In the genomic region with DNA sequence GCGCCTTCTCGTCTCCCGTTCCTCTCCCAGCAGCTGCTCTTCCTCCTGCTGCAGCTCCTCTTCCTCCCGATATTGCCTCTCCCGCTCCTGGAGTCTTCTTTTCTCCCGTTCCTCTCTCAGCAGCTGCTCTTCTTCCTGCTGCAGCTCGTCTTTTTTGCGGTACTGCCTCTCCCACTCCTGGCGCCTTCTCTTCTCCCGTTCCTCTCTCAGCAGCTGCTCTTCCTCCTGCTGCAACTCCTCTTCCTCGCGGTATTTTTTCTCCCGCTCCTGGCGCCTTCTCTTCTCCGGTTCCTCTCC, we compare ENCODE assay signal across 9 cellular contexts. TPM values are rescaled to one million over a fixed set of nuclear protein-coding genes. Genes with fewer than 3 reads are reported as not detected.
DNase-seq lines count a peak whose midpoint lies in the region; ATAC-seq, FAIRE-seq and TF ChIP-seq lines count a peak whose summit lies in the region.
"Had no signal": no experiment of that assay in that cellular context is flagged by ENCODE, and none has a peak within 500 bp of the region (broad histone marks: within the 10 kb centered on the region; RNA-seq: fewer than 3 reads in every experiment).

No MANE protein-coding gene starts in this region.

- H3K4me1 ChIP-seq in SK-N-SH (ENCODE audit: control insufficient read depth in 1 of 2, insufficient read depth in 2 of 2, low read depth in 1 of 2, low read length in 1 of 2): peaks cover 0 to 12% of the 10 kb centered on the region in 2 experiments; a peak in 1 of 4 replicates
- H3K4me1 ChIP-seq in adipocyte (ENCODE audit: control insufficient read depth, insufficient read depth, low read length): peaks cover 38% of the 10 kb centered on the region
- H3K4me1 ChIP-seq in keratinocyte (ENCODE audit: control insufficient read depth, extremely low read depth, insufficient read depth, low read length): peaks cover 13% of the 10 kb centered on the region
- peaks cover 0 to 47% (median 34%) of the 10 kb centered on the region in 4 donors for H3K4me1 ChIP-seq in tibial artery

- no peaks in the 10 kb centered on the region for H3K9me1 ChIP-seq in keratinocyte (ENCODE audit: control insufficient read depth, extremely low read depth, insufficient read depth, low read length)

- TF ChIP-seq CTCF in SK-N-SH (IDR thresholded peaks at IDR 0.05) (no peak), keratinocyte (optimal IDR thresholded peaks at IDR 0.05 in 1 of 3, IDR thresholded peaks at IDR 0.05 in 1 of 3, conservative IDR thresholded peaks at IDR 0.05 in 1 of 3; ENCODE audit: extremely low read depth in 1 of 3, insufficient read depth in 2 of 3, low read length in 3 of 3) (no peak), tibial artery (IDR thresholded peaks at IDR 0.05) (no peak)

- H3F3A ChIP-seq in SK-N-SH (replicated peaks; ENCODE audit: insufficient read depth): peaks cover 3% of the 10 kb centered on the region

- TF ChIP-seq EP300 in SK-N-SH (IDR thresholded peaks at IDR 0.05; ENCODE audit: borderline replicate concordance in 1 of 2, low read depth in 1 of 2, low read length in 1 of 2): no peak

- POLR2A ChIA-PET in SK-N-SH (lab: Yijun Ruan, JAX): no interaction called here

- WGBS in SK-N-SH (ENCODE audit: low lambda C conversion rate): 2% methylated on average over 15 of the region's 15 CpGs

- H4K20me1 ChIP-seq in SK-N-SH (ENCODE audit: insufficient read depth) (no peaks in the 10 kb centered on the region), keratinocyte (ENCODE audit: control insufficient read depth, extremely low read depth, insufficient read depth, low read length) (no peaks in the 10 kb centered on the region)

- H3K9me3 ChIP-seq in SK-N-SH: no peaks in the 10 kb centered on the region
- H3K9me3 ChIP-seq in adipocyte (ENCODE audit: control insufficient read depth, low read length): peaks cover 14% of the 10 kb centered on the region
- H3K9me3 ChIP-seq in keratinocyte (ENCODE audit: control insufficient read depth, low read depth, low read length): no peaks in the 10 kb centered on the region
- H3K9me3 ChIP-seq in tibial artery: peaks cover 0 to 12% (median 12%) of the 10 kb centered on the region in 3 donors

- no peak for TF ChIP-seq RAD21 in SK-N-SH (IDR thresholded peaks at IDR 0.05; ENCODE audit: low read length)

- H3K9ac ChIP-seq in SK-N-SH (no peak overlapping the region), adipocyte (ENCODE audit: low read length) (no peak overlapping the region), keratinocyte (ENCODE audit: control insufficient read depth, extremely low read depth, insufficient read depth, low read length) (no peak overlapping the region)

- no peaks in the 10 kb centered on the region for H3K9me2 ChIP-seq in SK-N-SH

- H3K27ac ChIP-seq in SK-N-SH (ENCODE audit: low read depth in 2 of 2, low read length in 1 of 2) (no peak overlapping the region), keratinocyte (ENCODE audit: control insufficient read depth, insufficient read depth, low read length) (no peak overlapping the region), tibial artery (no peak overlapping the region)

- H3K4me3 ChIP-seq in SK-N-SH (ENCODE audit: low read depth in 2 of 2, low read length in 1 of 2) (peak overlapping the region; percentile 15 to 63; a peak in 3 of 4 replicates), adipocyte (ENCODE audit: low read length) (peak overlapping the region; percentile 73), keratinocyte (ENCODE audit: control insufficient read depth in 2 of 3, extremely low read depth in 1 of 3, insufficient read depth in 2 of 3, low read depth in 1 of 3, low read length in 3 of 3) (peak overlapping the region; percentile 40 to 61 (median 56)), tibial artery (peak overlapping the region; percentile 46 to 58)

- H3K4me2 ChIP-seq in SK-N-SH (peak overlapping the region; percentile 95), keratinocyte (ENCODE audit: control insufficient read depth, extremely low read depth, insufficient read depth, low read depth, low read length) (peak overlapping the region; percentile 96)

- dilution Hi-C loops in keratinocyte (cut with MboI; ENCODE audit: extremely low pct_ligation_motif_present, low sequenced_read_pairs): no loop called here

- CTCF ChIA-PET in SK-N-SH (lab: Yijun Ruan, JAX): no interaction called here

- peaks cover 99% of the 10 kb centered on the region for H3K27me3 ChIP-seq in SK-N-SH (ENCODE audit: insufficient read depth)
- H3K27me3 ChIP-seq in adipocyte (replicated peaks; ENCODE audit: control insufficient read depth, insufficient read depth, low read length): peaks cover 81% of the 10 kb centered on the region
- H3K27me3 ChIP-seq in keratinocyte (ENCODE audit: control insufficient read depth, extremely low read depth, insufficient read depth, low read length): peaks cover 39% of the 10 kb centered on the region
- peaks cover 0 to 81% of the 10 kb centered on the region in 2 donors for H3K27me3 ChIP-seq in tibial artery

- H3K79me2 ChIP-seq in SK-N-SH (ENCODE audit: insufficient read depth) (no peaks in the 10 kb centered on the region), keratinocyte (ENCODE audit: control insufficient read depth, insufficient read depth, low read length) (no peaks in the 10 kb centered on the region)

- ATAC-seq in SK-N-SH treated with all-trans-retinoic acid at 6 μM for 48 hours (no peak), HG02759 (IDR thresholded peaks at IDR 0.05; ENCODE audit: unreplicated experiment) (no peak)

- no peak for DNase-seq in SK-N-SH
- DNase-seq in adipocyte (ENCODE audit: low read depth): no peak
- DNase-seq in keratinocyte (ENCODE audit: low read depth, low spot score): no peak
- no peak for DNase-seq in tibial artery
- no peak for DNase-seq in globus pallidus (ENCODE audit: low spot score)
- DNase-seq in activated gamma-delta T cell treated with Interleukin-2 at 50 U/mL for 16 hours: no peak
- DNase-seq: T-helper 9 cell had no signal

- intact Hi-C loops in tibial artery (cut with DNase I; ENCODE audit: low total_unique reads): no loop called here

- FAIRE-seq in keratinocyte (lab: Jason Lieb, UNC): no peak

- H3K36me3 ChIP-seq in SK-N-SH (replicated peaks in 1 of 2; ENCODE audit: control insufficient read depth in 1 of 2, insufficient read depth in 2 of 2, low read length in 1 of 2) (no peaks in the 10 kb centered on the region), adipocyte (ENCODE audit: control insufficient read depth, insufficient read depth, low read length, severe bottlenecking) (no peaks in the 10 kb centered on the region), keratinocyte (ENCODE audit: control insufficient read depth in 2 of 2, extremely low read depth in 1 of 2, insufficient read depth in 2 of 2, low read length in 2 of 2) (no peaks in the 10 kb centered on the region), tibial artery (no peaks in the 10 kb centered on the region)

- H2AFZ ChIP-seq in SK-N-SH (ENCODE audit: low read depth) (peak overlapping the region; percentile 91), keratinocyte (ENCODE audit: control insufficient read depth, low read length) (peak overlapping the region; percentile 78)

TF ChIP-seq in SK-N-SH, 30 proteins besides CTCF, POLR2A, EP300 and RAD21 (continues in another document):
- no peak for TF ChIP-seq TEAD4 (IDR thresholded peaks at IDR 0.05; ENCODE audit: borderline replicate concordance, insufficient read depth)

RNA-seq across cellular contexts. Expression of a gene that starts 5.3 kb away (rescaled TPM):
- not detected in 2 replicates for polyA plus RNA-seq in SK-N-SH (2012; rRNA removed)
- under 0.01 and 0.01 TPM in 2 replicates for polyA plus RNA-seq in SK-N-SH (2012; cell fraction: cytosol; rRNA removed)
- 0.01 TPM in 1 of 2 replicates, not detected in the other for polyA plus RNA-seq in SK-N-SH (2012; cell fraction: nucleus; rRNA removed)
- polyA plus RNA-seq in keratinocyte: 0.07 to 0.25 TPM (median 0.14 TPM) in 3 replicates
- 90.7 TPM for polyA plus RNA-seq in keratinocyte (2011; ENCODE audit: low read depth)
- polyA plus RNA-seq in keratinocyte (2011; cell fraction: cytosol; rRNA removed): 0.19 TPM in 2 replicates
- 0.71 and 0.83 TPM in 2 replicates for polyA plus RNA-seq in keratinocyte (2011; cell fraction: nucleus; rRNA removed)
- 0.30 and 42.4 TPM in 2 replicates for polyA plus RNA-seq in keratinocyte (2012; ENCODE audit: low replicate concordance)
- polyA minus RNA-seq in keratinocyte: 0.03 to 0.13 TPM in 2 of 3 replicates, not detected in the other
- polyA minus RNA-seq in keratinocyte (2011; cell fraction: cytosol; rRNA and poly(A)+ RNA removed): not detected
- 0.47 and 0.53 TPM in 2 replicates for polyA minus RNA-seq in keratinocyte (2011; cell fraction: nucleus; rRNA and poly(A)+ RNA removed)

RNA-seq across cellular contexts. Expression of a gene that starts 21.1 kb away (rescaled TPM):
- not detected in 2 replicates for polyA plus RNA-seq in SK-N-SH (2012; rRNA removed)
- not detected in 2 replicates for polyA plus RNA-seq in SK-N-SH (2012; cell fraction: cytosol; rRNA removed)
- polyA plus RNA-seq in SK-N-SH (2012; cell fraction: nucleus; rRNA removed): not detected in 2 replicates
- 0.08 TPM in 1 of 3 replicates, not detected in the others for polyA plus RNA-seq in keratinocyte
- 0.21 TPM for polyA plus RNA-seq in keratinocyte (2011; ENCODE audit: low read depth)
- polyA plus RNA-seq in keratinocyte (2011; cell fraction: cytosol; rRNA removed): 0.03 and 0.21 TPM in 2 replicates
- polyA plus RNA-seq in keratinocyte (2011; cell fraction: nucleus; rRNA removed): 0.05 and 0.34 TPM in 2 replicates
- polyA plus RNA-seq in keratinocyte (2012; ENCODE audit: low replicate concordance): 0.06 and 0.10 TPM in 2 replicates
- 0.16 TPM in 1 of 3 replicates, not detected in the others for polyA minus RNA-seq in keratinocyte
- polyA minus RNA-seq in keratinocyte (2011; cell fraction: cytosol; rRNA and poly(A)+ RNA removed): not detected
- polyA minus RNA-seq in keratinocyte (2011; cell fraction: nucleus; rRNA and poly(A)+ RNA removed): 0.21 and 0.23 TPM in 2 replicates

RNA-seq across cellular contexts. Expression of a gene that starts 49.1 kb away (rescaled TPM):
- polyA plus RNA-seq in SK-N-SH (2012; rRNA removed): not detected in 2 replicates
- polyA plus RNA-seq in SK-N-SH (2012; cell fraction: cytosol; rRNA removed): not detected in 2 replicates
- polyA plus RNA-seq in SK-N-SH (2012; cell fraction: nucleus; rRNA removed): not detected in 2 replicates
- 0.37 to 0.64 TPM (median 0.42 TPM) in 3 replicates for polyA plus RNA-seq in keratinocyte
- 10.9 TPM for polyA plus RNA-seq in keratinocyte (2011; ENCODE audit: low read depth)
- polyA plus RNA-seq in keratinocyte (2011; cell fraction: cytosol; rRNA removed): 0.31 and 0.75 TPM in 2 replicates
- 0.99 and 3.8 TPM in 2 replicates for polyA plus RNA-seq in keratinocyte (2011; cell fraction: nucleus; rRNA removed)
- 0.18 and 5.0 TPM in 2 replicates for polyA plus RNA-seq in keratinocyte (2012; ENCODE audit: low replicate concordance)
- polyA minus RNA-seq in keratinocyte: 0.43 to 1.2 TPM (median 0.49 TPM) in 3 replicates
- polyA minus RNA-seq in keratinocyte (2011; cell fraction: cytosol; rRNA and poly(A)+ RNA removed): 0.77 TPM
- 1.2 and 1.6 TPM in 2 replicates for polyA minus RNA-seq in keratinocyte (2011; cell fraction: nucleus; rRNA and poly(A)+ RNA removed)
